In the genomic region with DNA sequence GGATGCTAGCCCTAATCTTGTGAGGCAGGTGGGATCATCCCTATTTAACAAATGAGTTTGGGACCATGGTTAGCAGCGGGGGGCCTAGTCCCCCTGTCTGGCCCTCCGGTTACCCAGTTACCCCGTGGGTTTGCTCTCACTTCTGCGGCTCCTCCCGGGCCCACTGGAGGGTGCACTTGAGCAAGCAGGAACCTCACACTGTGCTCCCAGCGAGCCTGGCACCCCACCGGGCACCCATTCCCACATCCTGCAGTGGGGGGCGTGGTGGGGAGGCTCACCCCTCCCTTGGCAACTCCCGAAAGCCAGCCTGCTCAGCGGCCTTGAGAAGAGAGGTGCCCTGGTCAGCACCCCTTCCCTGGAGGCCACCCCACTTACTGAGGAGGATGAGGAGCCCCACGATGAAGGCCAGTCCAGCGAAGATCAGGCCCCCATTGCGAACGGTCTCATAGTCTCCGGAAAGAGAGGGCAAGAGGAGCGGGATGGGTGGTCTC, we compare ENCODE assay signal across 8 cellular contexts. TPM values are rescaled to one million over a fixed set of nuclear protein-coding genes. Genes with fewer than 3 reads are reported as not detected.
DNase-seq lines count a peak whose midpoint lies in the region; ATAC-seq, FAIRE-seq and TF ChIP-seq lines count a peak whose summit lies in the region.

No MANE protein-coding gene starts in this region.

- no peaks in the 10 kb centered on the region for H3K9me2 ChIP-seq in Karpas-422 (replicated peaks; ENCODE audit: insufficient read depth, low read length)

- H3K9me3 Mint-ChIP-seq in activated CD8-positive, alpha-beta T cell treated with anti-CD3 and anti-CD28 coated beads, Interleukin-2, amount 10 ng/mL, durations not matched to agents 7 days and 5 days (ENCODE audit: insufficient read depth): no peaks in the 10 kb centered on the region

- H3K9me3 ChIP-seq in Karpas-422 (ENCODE audit: low read length) (no peaks in the 10 kb centered on the region), small intestine (ENCODE audit: control insufficient read depth, low read depth) (no peaks in the 10 kb centered on the region)

- no peaks in the 10 kb centered on the region for H3K4me1 ChIP-seq in Karpas-422 (ENCODE audit: low read length)
- peaks cover 0 to 4% of the 10 kb centered on the region in 2 donors for H3K4me1 ChIP-seq in small intestine (ENCODE audit: control insufficient read depth in 2 of 2, insufficient read depth in 1 of 2, low read depth in 1 of 2, low read length in 1 of 2)

- WGBS in small intestine, 3 donors: 37 to 43% (median 40%) methylated on average over 16 of the region's 16 CpGs

- H3K27ac Mint-ChIP-seq in activated CD8-positive, alpha-beta T cell treated with anti-CD3 and anti-CD28 coated beads, Interleukin-2, amount 10 ng/mL, durations not matched to agents 7 days and 5 days: peak overlapping the region; percentile 81

- CTCF ChIA-PET in activated CD8-positive, alpha-beta T cell treated with anti-CD3 and anti-CD28 coated beads, Interleukin-2, amount 10 ng/mL, durations not matched to agents 7 days and 5 days (lab: Charles Lee): interaction anchor here (0.7 to 12.4 kb wide), 11 partner anchors 13 to 334 kb away, joined by 3 to 436 read pairs (median 17); partner anchors contain the start of gene IL10RA

- TF ChIP-seq CTCF in fibroblast of mammary gland (conservative IDR thresholded peaks at IDR 0.05; ENCODE audit: control insufficient read depth, insufficient read depth, low read depth, low read length): peak; percentile 44

- H3K36me3 ChIP-seq in Karpas-422 (ENCODE audit: insufficient read depth, low read length) (no peaks in the 10 kb centered on the region), small intestine (ENCODE audit: control insufficient read depth in 2 of 2, insufficient read depth in 2 of 2, low read length in 2 of 2) (no peaks in the 10 kb centered on the region)

- H3K4me3 ChIP-seq in Karpas-422 (ENCODE audit: low read length) (no peak overlapping the region), fibroblast of mammary gland (ENCODE audit: control insufficient read depth, low read depth, low read length) (no peak overlapping the region), small intestine (ENCODE audit: low read depth in 1 of 2, low read length in 2 of 2) (no peak overlapping the region)

- H3K36me3 Mint-ChIP-seq in activated CD8-positive, alpha-beta T cell treated with anti-CD3 and anti-CD28 coated beads, Interleukin-2, amount 10 ng/mL, durations not matched to agents 7 days and 5 days (ENCODE audit: low read depth): no peaks in the 10 kb centered on the region

- in situ Hi-C loops in KBM-7 (cut with MboI; ENCODE audit: low pct_unique_long_range_greater_than_20kb, low sequenced_read_pairs): no loop called here

- H3K27me3 ChIP-seq in Karpas-422 (ENCODE audit: low read length) (no peaks in the 10 kb centered on the region), small intestine (ENCODE audit: control insufficient read depth in 2 of 2, insufficient read depth in 2 of 2, low read length in 2 of 2) (no peaks in the 10 kb centered on the region)

- H2AFZ ChIP-seq in Karpas-422 (ENCODE audit: low read length): no peak overlapping the region

- no peaks in the 10 kb centered on the region for H4K20me1 ChIP-seq in Karpas-422 (ENCODE audit: insufficient read depth, low read depth, low read length)

- H3K4me2 ChIP-seq in Karpas-422 (ENCODE audit: low read depth, low read length, poor library complexity, severe bottlenecking): no peak overlapping the region

- no peaks in the 10 kb centered on the region for H3K27me3 Mint-ChIP-seq in activated CD8-positive, alpha-beta T cell treated with anti-CD3 and anti-CD28 coated beads, Interleukin-2, amount 10 ng/mL, durations not matched to agents 7 days and 5 days (ENCODE audit: low read depth)

- POLR2A ChIA-PET in activated CD8-positive, alpha-beta T cell treated with anti-CD3 and anti-CD28 coated beads, Interleukin-2, amount 10 ng/mL, durations not matched to agents 7 days and 5 days (lab: Charles Lee): interaction anchor here (1.5 to 5.3 kb wide), 4 partner anchors 125 to 231 kb away, joined by 5 to 28 read pairs (median 8); no protein-coding TSS in a partner anchor

- ATAC-seq in activated CD8-positive, alpha-beta T cell treated with anti-CD3 and anti-CD28 coated beads, Interleukin-2, amount 10 ng/mL, durations not matched to agents 7 days and 5 days: no peak
- ATAC-seq in HG03135 (IDR thresholded peaks at IDR 0.05; ENCODE audit: unreplicated experiment) (no peak), HG02973 (IDR thresholded peaks at IDR 0.05; ENCODE audit: unreplicated experiment) (no peak)

- H3K9ac ChIP-seq in Karpas-422 (ENCODE audit: low read length): no peak overlapping the region

- peaks cover 84% of the 10 kb centered on the region for H3K4me1 Mint-ChIP-seq in activated CD8-positive, alpha-beta T cell treated with anti-CD3 and anti-CD28 coated beads, Interleukin-2, amount 10 ng/mL, durations not matched to agents 7 days and 5 days (ENCODE audit: low read depth)

- DNase-seq in D341Med (ENCODE audit: low spot score): peak; percentile 80
- DNase-seq in Karpas-422: peak; percentile 67
- DNase-seq in activated CD8-positive, alpha-beta T cell treated with anti-CD3 and anti-CD28 coated beads, Interleukin-2, amount 10 ng/mL, durations not matched to agents 7 days and 5 days: peak; percentile 75
- no peak for DNase-seq in fibroblast of mammary gland (ENCODE audit: low read depth)
- DNase-seq in small intestine: peak; percentile 45
- no peak for DNase-seq in KBM-7

- no peak for FAIRE-seq in small intestine (lab: Jason Lieb, UNC)

- H3K27ac ChIP-seq in Karpas-422 (ENCODE audit: low read length) (no peak overlapping the region), small intestine (ENCODE audit: low read depth in 1 of 2, low read length in 1 of 2) (no peak overlapping the region)

- H3K4me3 Mint-ChIP-seq in activated CD8-positive, alpha-beta T cell treated with anti-CD3 and anti-CD28 coated beads, Interleukin-2, amount 10 ng/mL, durations not matched to agents 7 days and 5 days: peak overlapping the region; percentile 36

- H3K79me2 ChIP-seq in Karpas-422 (ENCODE audit: low read length): no peaks in the 10 kb centered on the region

RNA-seq across cellular contexts. Expression of gene FXYD2, which starts 2.5 kb away (rescaled TPM):
- 1.4 and 3.1 TPM in 2 replicates for total RNA-seq in Karpas-422 (2014; rRNA removed; shearing (Covaris generic); ENCODE audit: low replicate concordance)
- total RNA-seq in activated CD8-positive, alpha-beta T cell treated with anti-CD3 and anti-CD28 coated beads, Interleukin-2, amount 10 ng/mL, durations not matched to agents 7 days and 5 days: 10 to 100 TPM; 22.5 to 24.3 TPM
- 1 to 10 TPM in 2 of 3 donors, not detected in 1; 2.2 to 3.2 TPM for polyA plus RNA-seq in small intestine

RNA-seq across cellular contexts. Expression of gene DSCAML1, which starts 25.1 kb away (rescaled TPM):
- total RNA-seq in Karpas-422 (2014; rRNA removed; shearing (Covaris generic); ENCODE audit: low replicate concordance): not detected in 2 replicates
- under 1 TPM; 0.16 to 0.37 TPM for total RNA-seq in activated CD8-positive, alpha-beta T cell treated with anti-CD3 and anti-CD28 coated beads, Interleukin-2, amount 10 ng/mL, durations not matched to agents 7 days and 5 days
- polyA plus RNA-seq in small intestine: under 1 TPM in 2 of 3 donors, not detected in 1; under 0.01 to 0.22 TPM

RNA-seq across cellular contexts. Expression of gene FXYD6, which starts 54.4 kb away (rescaled TPM):
- not detected in 2 replicates for total RNA-seq in Karpas-422 (2014; rRNA removed; shearing (Covaris generic); ENCODE audit: low replicate concordance)
- total RNA-seq in activated CD8-positive, alpha-beta T cell treated with anti-CD3 and anti-CD28 coated beads, Interleukin-2, amount 10 ng/mL, durations not matched to agents 7 days and 5 days: under 1 TPM in 1 of 2 experiments, not detected in 1; 0.24 TPM
- polyA plus RNA-seq in small intestine: 10 to 100 TPM in 2 of 3 donors, under 1 TPM in 1; 0.67 to 58.4 (median 10.3) TPM

Comparison
In these comparisons a context has a peak if more than half of its experiments do, and no peak if none do; other contexts are left out.
1. DNase-seq: peak in D341Med (single experiment), Karpas-422 (single experiment), activated CD8-positive, alpha-beta T cell treated with anti-CD3 and anti-CD28 coated beads, Interleukin-2, amount 10 ng/mL, durations not matched to agents 7 days and 5 days (single experiment) and small intestine (single experiment); none in fibroblast of mammary gland (single experiment) and KBM-7 (single experiment).